Comparison of ENCODE assay signal across 14 cellular contexts in genomic region chr7:153393666-153394065, GRCh38.
DNase-seq lines count a peak whose midpoint lies in the region; ATAC-seq and TF ChIP-seq lines count a peak whose summit lies in the region.
"Had no signal": no experiment of that assay in that cellular context is flagged by ENCODE, and none has a peak within 500 bp of the region (broad histone marks: within the 10 kb centered on the region; RNA-seq: fewer than 3 reads in every experiment).

No MANE protein-coding gene starts in this region.

- no peak for TF ChIP-seq CTCF in HEK293 (tag by site-specific recombination; IDR thresholded peaks at IDR 0.05)
- TF ChIP-seq CTCF in OCI-LY7 (conservative IDR thresholded peaks at IDR 0.05; ENCODE audit: low read length): no peak
- TF ChIP-seq CTCF in WERI-Rb-1 (IDR thresholded peaks at IDR 0.05; ENCODE audit: low read depth, low read length): no peak

- peaks cover 22% of the 10 kb centered on the region for H3K27me3 ChIP-seq in WERI-Rb-1 (ENCODE audit: insufficient read depth, low read depth, severe bottlenecking)

- intact Hi-C loops in OCI-LY7 (cut with micrococcal nuclease; ENCODE audit: unreplicated experiment): no loop called here

- POLR2A ChIA-PET in HEK293 (lab: Yijun Ruan, JAX) (no interaction called here), OCI-LY7 (lab: Charles Lee) (interaction anchor here (0.5 kb wide), 1 partner anchor 1064 kb away, joined by 7 read pairs; no protein-coding TSS in a partner anchor)

- no peak overlapping the region for H2AFZ ChIP-seq in OCI-LY7 (ENCODE audit: low read length)

- no peak for ATAC-seq in HG03159 (IDR thresholded peaks at IDR 0.05; ENCODE audit: unreplicated experiment)

- no peaks in the 10 kb centered on the region for H3K9me3 ChIP-seq in HEK293 (ENCODE audit: control insufficient read depth, insufficient read depth, low read depth, low read length)
- peaks cover 10% of the 10 kb centered on the region; the same call in 1 of the 2 replicates for H3K9me3 ChIP-seq in OCI-LY7 (ENCODE audit: low read length)
- peaks cover 5% of the 10 kb centered on the region for H3K9me3 ChIP-seq in WERI-Rb-1 (ENCODE audit: severe bottlenecking)

- CTCF ChIA-PET in HEK293 (lab: Yijun Ruan, JAX) (no interaction called here), OCI-LY7 (lab: Charles Lee; ENCODE audit: unreplicated experiment) (no interaction called here)

- H3K4me1 ChIP-seq in HEK293 (ENCODE audit: control insufficient read depth, insufficient read depth, low read length) (no peaks in the 10 kb centered on the region), OCI-LY7 (ENCODE audit: insufficient read depth, low read length, poor library complexity, severe bottlenecking) (no peaks in the 10 kb centered on the region)

- no peaks in the 10 kb centered on the region for H4K20me1 ChIP-seq in OCI-LY7 (ENCODE audit: insufficient read depth, low read length)

- DNase-seq in OCI-LY7 (ENCODE audit: low spot score): peak; percentile 3
- peak; percentile 40 for DNase-seq in left kidney (ENCODE audit: low read depth, low spot score)
- DNase-seq in WERI-Rb-1: no peak
- DNase-seq in germinal center (ENCODE audit: low spot score): no peak
- DNase-seq: C1 segment of cervical spinal cord; Calu3; CD4-positive, alpha-beta memory T cell; COR-L47; DMS53; DND-41; H7; HCEC 1CT had no signal

- H3K4me3 ChIP-seq in HEK293 (ENCODE audit: low read depth, low read length) (no peak overlapping the region), OCI-LY7 (ENCODE audit: low read depth, low read length, poor library complexity, severe bottlenecking) (no peak overlapping the region), WERI-Rb-1 (ENCODE audit: low read depth, low read length) (no peak overlapping the region)

- BruUV-seq in OCI-LY7 (replicated peaks; lab: Mats Ljungman, UMichigan): no TSS peak

- H3K79me2 ChIP-seq in OCI-LY7 (ENCODE audit: insufficient read depth, low read depth, low read length): no peaks in the 10 kb centered on the region

- H3K27ac ChIP-seq in HEK293 (ENCODE audit: extremely low read depth, low read depth, low read length) (no peak overlapping the region), OCI-LY7 (ENCODE audit: low read depth, low read length, poor library complexity, severe bottlenecking) (no peak overlapping the region), WERI-Rb-1 (no peak overlapping the region)

- H3K9me2 ChIP-seq in OCI-LY7 (ENCODE audit: insufficient read depth, low read length): no peaks in the 10 kb centered on the region

- H3K36me3 ChIP-seq in HEK293 (ENCODE audit: control insufficient read depth in 2 of 2, insufficient read depth in 1 of 2, low read length in 2 of 2): no peaks in the 10 kb centered on the region
- H3K36me3 ChIP-seq in OCI-LY7 (ENCODE audit: insufficient read depth, low read length): no peaks in the 10 kb centered on the region
- no peaks in the 10 kb centered on the region for H3K36me3 ChIP-seq in WERI-Rb-1

- no peak overlapping the region for H3K4me2 ChIP-seq in OCI-LY7 (ENCODE audit: low read length)

TF ChIP-seq in HEK293, 187 proteins besides CTCF, POLR2A, EP300 and RAD21:
- TF ChIP-seq SP2 (tag by site-specific recombination; IDR thresholded peaks at IDR 0.05): no peak
- no peak for TF ChIP-seq ZNF555 (tag by site-specific recombination; conservative IDR thresholded peaks at IDR 0.05)
- no peak for TF ChIP-seq IKZF3 (tag by site-specific recombination; IDR thresholded peaks at IDR 0.05)
- TF ChIP-seq ZBTB6 (tag by site-specific recombination; IDR thresholded peaks at IDR 0.05): no peak
- no peak for TF ChIP-seq ZNF324 (tag by site-specific recombination; IDR thresholded peaks at IDR 0.05)
- TF ChIP-seq ZNF626 (tag by site-specific recombination; IDR thresholded peaks at IDR 0.05): 0 out of 2 replicates have a peak, but pooled peaks have one; percentile 30
- TF ChIP-seq ZNF518A (tag by site-specific recombination; conservative IDR thresholded peaks at IDR 0.05; ENCODE audit: low read depth): no peak
- TF ChIP-seq TRIM28 (IDR thresholded peaks at IDR 0.05; ENCODE audit: borderline replicate concordance, low read length): peak; percentile 86; the same call in 1 of the 2 replicates
- no peak for TF ChIP-seq ZNF280C (tag by site-specific recombination; IDR thresholded peaks at IDR 0.05)
- TF ChIP-seq SCRT1 (tag by site-specific recombination; IDR thresholded peaks at IDR 0.05; ENCODE audit: borderline replicate concordance): no peak
- TF ChIP-seq ZNF391 (tag by site-specific recombination; IDR thresholded peaks at IDR 0.05; ENCODE audit: borderline replicate concordance, low read depth): no peak
- no peak for TF ChIP-seq ZNF112 (tag by site-specific recombination; IDR thresholded peaks at IDR 0.05)
- no peak for TF ChIP-seq ZNF23 (tag by site-specific recombination; IDR thresholded peaks at IDR 0.05; ENCODE audit: borderline replicate concordance)
- TF ChIP-seq ZSCAN23 (tag by site-specific recombination; IDR thresholded peaks at IDR 0.05): no peak
- TF ChIP-seq ZNF416 (tag by site-specific recombination; IDR thresholded peaks at IDR 0.05): no peak
- TF ChIP-seq ZNF529 (tag by site-specific recombination; IDR thresholded peaks at IDR 0.05; ENCODE audit: insufficient replicate concordance): peak; percentile 13
- peak; percentile 98 for TF ChIP-seq SETDB1 (IDR thresholded peaks at IDR 0.05; ENCODE audit: insufficient read length, low read length)
- TF ChIP-seq ZNF677 (tag by site-specific recombination; IDR thresholded peaks at IDR 0.05): no peak

Comparison
In these comparisons a context has a peak if more than half of its experiments do, and no peak if none do; other contexts are left out.
1. DNase-seq: peak in OCI-LY7 (single experiment) and left kidney (single experiment); none in WERI-Rb-1 (single experiment) and germinal center (single experiment).